ENCODE assay signal across 22 cellular contexts in genomic region chr4:99382745-99383360, GRCh38. TPM values are rescaled to one million over a fixed set of nuclear protein-coding genes. Genes with fewer than 3 reads are reported as not detected.
DNase-seq lines count a peak whose midpoint lies in the region; ATAC-seq and TF ChIP-seq lines count a peak whose summit lies in the region.
"Had no signal": no experiment of that assay in that cellular context is flagged by ENCODE, and none has a peak within 500 bp of the region (broad histone marks: within the 10 kb centered on the region; RNA-seq: fewer than 3 reads in every experiment).

No MANE protein-coding gene starts in this region.

- no peaks in the 10 kb centered on the region for H3K36me3 ChIP-seq in heart right ventricle
- no peaks in the 10 kb centered on the region for H3K36me3 ChIP-seq in sigmoid colon
- H3K36me3 ChIP-seq in aorta (ENCODE audit: control insufficient read depth in 1 of 2, insufficient read depth in 2 of 2, low read length in 1 of 2) = peaks cover 1 to 2% of the 10 kb centered on the region in 2 donors

- H3K27ac ChIP-seq in heart right ventricle (peak overlapping the region; percentile 54 to 82 (median 72)), sigmoid colon (peak overlapping the region; percentile 71 to 81 (median 75)), aorta (ENCODE audit: low read depth in 1 of 2, low read length in 2 of 2) (peak overlapping the region; percentile 95 to 96)

- TF ChIP-seq POLR2A in sigmoid colon (IDR thresholded peaks at IDR 0.05) = no peak

- H3K4me3 ChIP-seq in heart right ventricle (no peak overlapping the region), sigmoid colon (no peak overlapping the region), aorta (ENCODE audit: low read length in 2 of 2) (no peak overlapping the region)

- DNase-seq in heart right ventricle (no peak), Right ventricle myocardium superior (no peak), left colon (no peak), sigmoid colon (no peak), aorta (no peak), GM19240 (ENCODE audit: insufficient read length, low spot score) (no peak), DMS53 treated with DMSO at 0.1 percent for 48 hours (lab: John Stamatoyannopoulos, UW; ENCODE audit: unreplicated experiment) (no peak)
- DNase-seq: activated CD8-positive, alpha-beta memory T cell treated with anti-CD3 and anti-CD28 coated beads, Interleukin-2, amount 50 U/mL, for 48 hours; activated naive CD4-positive, alpha-beta T cell treated with anti-CD3 and anti-CD28 coated beads for 36 hours; DMS79; effector memory CD4-positive, alpha-beta T cell; foreskin melanocyte; NCI-H146; NCI-H345; SHP77 treated with DMSO at 0.1 percent for 48 hours; stimulated activated CD4-positive, alpha-beta T cell treated with anti-CD3 and anti-CD28 coated beads, Interleukin-12 subunit alpha, Interleukin-12 subunit beta, amount 100 ng/mL, for 4 hours; stimulated activated naive CD4-positive, alpha-beta T cell treated with Interleukin-2 at 50 U/mL for 16 hours; T-helper 2 cell had no signal

- no peak for ATAC-seq in heart right ventricle
- ATAC-seq in Right ventricle myocardium superior (ENCODE audit: poor library complexity) = no peak
- ATAC-seq in left colon = peak; percentile 34
- no peak for ATAC-seq in aorta (ENCODE audit: low FRiP score)
- ATAC-seq in GM19324 (IDR thresholded peaks at IDR 0.05; ENCODE audit: low FRiP score, unreplicated experiment) = no peak

- H3K9me3 ChIP-seq in heart right ventricle (peaks cover 0 to 16% (median 3%) of the 10 kb centered on the region in 11 donors), sigmoid colon (no peaks in the 10 kb centered on the region), aorta (ENCODE audit: control insufficient read depth, low read length) (peaks cover 2% of the 10 kb centered on the region)

- H3K27me3 ChIP-seq in heart right ventricle (no peaks in the 10 kb centered on the region), sigmoid colon (no peaks in the 10 kb centered on the region), aorta (ENCODE audit: control insufficient read depth in 1 of 2, insufficient read depth in 2 of 2, low read length in 1 of 2) (no peaks in the 10 kb centered on the region)

- WGBS in heart right ventricle, 2 donors = 42 to 72% methylated on average over 1 of the region's 1 CpG
- WGBS in sigmoid colon, 2 donors = 57 to 67% methylated on average over 1 of the region's 1 CpG
- WGBS in aorta, 2 donors = 10 to 18% methylated on average over 1 of the region's 1 CpG

- TF ChIP-seq CTCF in heart right ventricle (IDR thresholded peaks at IDR 0.05) (no peak), sigmoid colon (IDR thresholded peaks at IDR 0.05) (no peak)

- H3K4me1 ChIP-seq in heart right ventricle = peaks cover 0 to 15% (median 3%) of the 10 kb centered on the region in 9 donors
- H3K4me1 ChIP-seq in sigmoid colon = peaks cover 0 to 39% (median 27%) of the 10 kb centered on the region in 4 donors
- H3K4me1 ChIP-seq in aorta (ENCODE audit: control insufficient read depth in 1 of 2, insufficient read depth in 2 of 2, low read length in 2 of 2) = no peaks in the 10 kb centered on the region

- intact Hi-C loops in heart right ventricle (cut with DNase I) = loop anchor here in 1 of 10 donors (10.0 kb wide), 1 partner anchor 58 kb away; the partner anchor contains the start of gene ADH1B
- intact Hi-C loops in Right ventricle myocardium superior (cut with DNase I) = no loop called here
- intact Hi-C loops in left colon (cut with DNase I, micrococcal nuclease) = loop anchor here in 1 of 2 donors (10.0 kb wide), 1 partner anchor 58 kb away; the partner anchor contains the start of gene ADH1B
- intact Hi-C loops in sigmoid colon (cut with DNase I) = loop anchor here (5.0 kb wide), 1 partner anchor 56 kb away; no protein-coding TSS in a partner anchor
- intact Hi-C loops in aorta (cut with DNase I) = loop anchor here in 1 of 2 donors (5.0 kb wide), 2 partner anchors 61 to 176 kb away; partner anchors contain the start of gene ADH1B

- TF ChIP-seq EP300 in sigmoid colon (IDR thresholded peaks at IDR 0.05) = no peak

RNA-seq across cellular contexts. Expression of gene ADH1C, which starts 30.3 kb away (rescaled TPM):
- total RNA-seq in heart right ventricle (1 to 10 TPM in 9 of 10 donors, under 1 TPM in 1; 0.85 to 8.6 (median 2.1) TPM), Right ventricle myocardium superior (6.9 TPM), left colon (100 to 1,000 TPM; 259 to 373 TPM), sigmoid colon (10 to 100 TPM in 3 of 4 donors, 1 to 10 TPM in 1; 2.6 to 25.3 (median 15.9) TPM), aorta (10 to 100 TPM in 1 of 2 donors, 1 to 10 TPM in 1; 3.4 to 11.7 TPM)
- polyA plus RNA-seq in heart right ventricle (1 to 10 TPM; 1.6 to 8.3 TPM), sigmoid colon (100 to 1,000 TPM in 2 of 3 donors, 10 to 100 TPM in 1; 94.4 to 311 (median 283) TPM), aorta (10 to 100 TPM in 1 of 2 donors, 1 to 10 TPM in 1; 2.8 to 21.2 TPM)
- total RNA-seq: activated naive CD4-positive, alpha-beta T cell treated with anti-CD3 and anti-CD28 coated beads for 36 hours; mononuclear cell had no signal
- polyA plus RNA-seq: CD14-positive monocyte had no signal

RNA-seq across cellular contexts. Expression of gene ADH7, which starts 52.3 kb away (rescaled TPM):
- total RNA-seq in heart right ventricle (not detected), Right ventricle myocardium superior (not detected), left colon (not detected), sigmoid colon (not detected), aorta (not detected)
- polyA plus RNA-seq in heart right ventricle (under 1 TPM in 1 of 2 donors, not detected in 1; 0.04 TPM), sigmoid colon (under 1 TPM in 2 of 3 donors, not detected in 1; 0.03 to 0.60 TPM), aorta (under 1 TPM; 0.10 to 0.13 TPM)
- total RNA-seq: activated naive CD4-positive, alpha-beta T cell treated with anti-CD3 and anti-CD28 coated beads for 36 hours; mononuclear cell; osteoblast had no signal
- polyA plus RNA-seq: CD14-positive monocyte had no signal

Comparison
In these comparisons a context has a peak if more than half of its experiments do, and no peak if none do; other contexts are left out.
1. RNA of gene ADH1C, which starts 30.3 kb away (total RNA-seq): 259 to 373 TPM in left colon; 2.6 to 25.3 TPM in sigmoid colon, 3.4 to 11.7 TPM in aorta, 6.9 TPM in Right ventricle myocardium superior (single experiment) and 0.85 to 8.6 TPM in heart right ventricle; every median in the first group is over 4 times any median in the second.
2. Peak in every context shown above with its lines, with median percentiles within 50 percentile points of each other: H3K27ac ChIP-seq.